In the genomic region with DNA sequence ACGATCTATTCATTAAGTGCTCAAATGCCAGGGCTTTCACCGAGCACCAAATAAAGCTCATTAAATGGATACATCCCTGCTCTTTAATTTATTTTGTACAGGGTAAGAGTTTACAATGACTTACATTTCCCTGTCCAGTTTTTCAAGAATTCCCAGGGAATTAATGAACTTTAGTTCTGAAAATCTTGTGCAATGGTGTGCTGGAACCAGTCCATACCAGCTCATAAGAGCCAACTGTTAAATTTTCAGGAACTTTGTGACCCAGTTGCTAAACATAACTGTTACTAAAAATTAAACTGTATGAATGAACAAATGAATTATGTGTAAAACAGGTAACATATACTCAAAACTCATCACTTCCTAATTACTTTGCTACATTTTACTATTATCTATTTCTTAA, we compare ENCODE assay signal across 24 cellular contexts.
"Had no signal": no experiment of that assay in that cellular context is flagged by ENCODE, and none has a peak within 500 bp of the region (broad histone marks: within the 10 kb centered on the region; RNA-seq: fewer than 3 reads in every experiment).

No MANE protein-coding gene starts in this region.

- H3K4me1 ChIP-seq: SJSA1 had no signal

- H3K4me3 ChIP-seq: Peyer's patch, SJSA1 had no signal

- DNase-seq: activated CD4-positive, alpha-beta T cell treated with anti-CD3 and anti-CD28 coated beads for 48 hours; activated CD4-positive, alpha-beta T cell treated with anti-CD3 and anti-CD28 coated beads, Interleukin-2, amount 50 U/mL, for 4 hours; activated CD4-positive, CD25-positive, alpha-beta regulatory T cell treated with anti-CD3 and anti-CD28 coated beads, Interleukin-2, amount 50 U/mL, for 72 hours; activated CD8-positive, alpha-beta memory T cell treated with anti-CD3 and anti-CD28 coated beads, Interleukin-2, amount 50 U/mL, for 48 hours; activated CD8-positive, alpha-beta T cell treated with anti-CD3 and anti-CD28 coated beads, Interleukin-2, amount 10 ng/mL, durations not matched to agents 7 days and 5 days; activated effector memory CD4-positive, alpha-beta T cell treated with Interleukin-2 at 50 U/mL for 16 hours; activated naive CD4-positive, alpha-beta T cell; activated T-cell treated with anti-CD3 and anti-CD28 coated beads, Interleukin-2, amount 50 U/mL, for 1 hour; amygdala; Karpas-422; MM.1S; NCI-H1105; NCI-H1436; NCI-H1694 treated with DMSO at 0.1 percent for 48 hours; NCI-H2029 treated with DMSO at 0.1 percent for 48 hours; NCI-H510A; NCI-H526 treated with DMSO at 0.1 percent for 48 hours; NCI-H82; Peyer's patch; SHP77 had no signal

- H3K27ac ChIP-seq: Peyer's patch, RWPE1, SJSA1 had no signal

- H3K27me3 ChIP-seq: Peyer's patch, SJSA1 had no signal

- H3K9me3 ChIP-seq: Peyer's patch, SJSA1 had no signal

- H3K36me3 ChIP-seq: Peyer's patch, SJSA1 had no signal

- ATAC-seq: activated CD8-positive, alpha-beta T cell treated with anti-CD3 and anti-CD28 coated beads, Interleukin-2, amount 10 ng/mL, durations not matched to agents 7 days and 5 days; SK-N-SH treated with all-trans-retinoic acid at 6 μM for 48 hours; WTC11 had no signal
